Comparison of ENCODE assay signal across 11 cellular contexts in the genomic region with DNA sequence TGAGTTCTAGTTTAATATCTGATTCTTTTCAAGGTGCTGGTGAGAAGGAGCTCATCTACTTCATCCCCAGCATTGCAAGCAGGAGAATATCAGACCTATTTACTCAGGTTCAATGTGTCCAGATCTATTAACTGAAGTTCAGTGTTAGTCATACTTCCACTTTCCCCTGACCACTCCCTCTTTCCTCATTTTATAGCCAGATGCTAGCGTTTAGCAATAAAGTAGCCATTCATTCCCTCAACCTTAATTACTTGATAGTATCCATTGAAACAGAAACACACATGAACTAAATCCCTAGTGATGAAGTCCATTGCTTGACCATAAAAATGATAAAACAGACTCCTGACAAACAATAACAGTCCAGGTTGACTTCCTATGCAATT.
DNase-seq lines count a peak whose midpoint lies in the region; ATAC-seq, FAIRE-seq and TF ChIP-seq lines count a peak whose summit lies in the region.
"Had no signal": no experiment of that assay in that cellular context is flagged by ENCODE, and none has a peak within 500 bp of the region (broad histone marks: within the 10 kb centered on the region; RNA-seq: fewer than 3 reads in every experiment).

No MANE protein-coding gene starts in this region.

- no peak for ATAC-seq in A549

- POLR2A ChIA-PET in A549 (lab: Yijun Ruan, JAX): no interaction called here

- 0 out of 3 replicates have a peak overlapping the region, but pooled peaks have one; percentile 31 for H3K4me2 ChIP-seq in A549

- H3K36me3 ChIP-seq in adipocyte (ENCODE audit: control insufficient read depth, insufficient read depth, low read length, severe bottlenecking): no peaks in the 10 kb centered on the region
- H3K36me3 ChIP-seq: upper lobe of right lung had no signal

- TF ChIP-seq EP300 in A549 (IDR thresholded peaks at IDR 0.05): no peak

- H3K27ac ChIP-seq in A549: no peak overlapping the region
- H3K27ac ChIP-seq: upper lobe of right lung had no signal

- FAIRE-seq in A549 (lab: Jason Lieb, UNC): no peak

- TF ChIP-seq POLR2A in A549 (IDR thresholded peaks at IDR 0.05; ENCODE audit: low read length): no peak

- H3K4me1 ChIP-seq in A549 (peaks cover 6% of the 10 kb centered on the region), adipocyte (ENCODE audit: control insufficient read depth, insufficient read depth, low read length) (peaks cover 25% of the 10 kb centered on the region)

- DNase-seq in A549 (ENCODE audit: low read depth in 1 of 2, low spot score in 1 of 2) (no peak), HFF-Myc (ENCODE audit: extremely low read depth, low read depth) (peak; percentile 87), adipocyte (ENCODE audit: low read depth) (peak; percentile 79), foreskin fibroblast (peak; percentile 69 to 85), amniotic stem cell (lab: John Stamatoyannopoulos, UW) (no peak), head of caudate nucleus (no peak), NCI-H748 (lab: John Stamatoyannopoulos, UW; ENCODE audit: unreplicated experiment) (no peak), RKO (ENCODE audit: low spot score) (no peak)
- DNase-seq: stimulated activated CD4-positive, alpha-beta T cell treated with anti-CD3 and anti-CD28 coated beads, Interleukin-12 subunit alpha, Interleukin-12 subunit beta, amount 100 ng/mL, for 4 hours; upper lobe of right lung had no signal

- H3K9me3 ChIP-seq in A549 (no peaks in the 10 kb centered on the region), adipocyte (ENCODE audit: control insufficient read depth, low read length) (no peaks in the 10 kb centered on the region)
- H3K9me3 ChIP-seq: upper lobe of right lung had no signal

- H3K27me3 ChIP-seq in adipocyte (replicated peaks; ENCODE audit: control insufficient read depth, insufficient read depth, low read length): no peaks in the 10 kb centered on the region
- H3K27me3 ChIP-seq: upper lobe of right lung had no signal

- H3K9ac ChIP-seq in adipocyte (ENCODE audit: low read length): peak overlapping the region; percentile 32

- TF ChIP-seq CTCF in A549 (IDR thresholded peaks at IDR 0.05) (no peak), HFF-Myc (IDR thresholded peaks at IDR 0.05; ENCODE audit: low read depth, low read length, missing control alignments) (no peak), foreskin fibroblast (IDR thresholded peaks at IDR 0.05; ENCODE audit: low read depth, low read length) (no peak)

- TF ChIP-seq RAD21 in A549 (conservative IDR thresholded peaks at IDR 0.05 in 1 of 2, IDR thresholded peaks at IDR 0.05 in 1 of 2): no peak

- H3K4me3 ChIP-seq in A549 (no peak overlapping the region), HFF-Myc (replicated peaks; ENCODE audit: low read depth, low read length) (no peak overlapping the region), adipocyte (ENCODE audit: low read length) (no peak overlapping the region), foreskin fibroblast (ENCODE audit: low read depth in 1 of 2, low read length in 2 of 2) (no peak overlapping the region)
- H3K4me3 ChIP-seq: lung, upper lobe of right lung had no signal

- WGBS in A549 (ENCODE audit: missing lambda C conversion rate): 6% methylated on average over 1 of the region's 1 CpG

- intact Hi-C loops in head of caudate nucleus (cut with DNase I): loop anchor here (5.0 to 10.0 kb wide), 3 partner anchors 225 to 505 kb away; a partner anchor contains a TSS

- CTCF ChIA-PET in A549 (lab: Yijun Ruan, JAX): interaction anchor here (0.6 to 9.4 kb wide), 48 partner anchors 10 to 535 kb away, joined by 3 to 277 read pairs (median 4); a partner anchor contains a TSS

TF ChIP-seq in A549, 52 proteins besides CTCF, POLR2A, EP300 and RAD21:
- no peak for TF ChIP-seq CHD2 (IDR thresholded peaks at IDR 0.05; ENCODE audit: low read length, partially characterized antibody)
- TF ChIP-seq HOXB5 (CRISPR knock-in tag; IDR thresholded peaks at IDR 0.05): no peak
- no peak for TF ChIP-seq GATA3 (IDR thresholded peaks at IDR 0.05; ENCODE audit: borderline replicate concordance)

Comparison
In these comparisons a context has a peak if more than half of its experiments do, and no peak if none do; other contexts are left out.
1. DNase-seq: peak in HFF-Myc (single experiment), adipocyte (single experiment) and foreskin fibroblast (2 of 2); none in A549 (0 of 2), amniotic stem cell (single experiment), head of caudate nucleus (0 of 42), NCI-H748 (single experiment) and RKO (single experiment).